In genomic region chr1:173016409-173016808, GRCh38 we compare ENCODE assay signal across 26 cellular contexts. TPM values are rescaled to one million over a fixed set of nuclear protein-coding genes. Genes with fewer than 3 reads are reported as not detected.
A peak's percentile ranks its signal among the peaks of the same experiment; 100 is the strongest.
DNase-seq lines count a peak whose midpoint lies in the region; ATAC-seq and TF ChIP-seq lines count a peak whose summit lies in the region.
"Had no signal": no experiment of that assay in that cellular context is flagged by ENCODE, and none has a peak within 500 bp of the region (broad histone marks: within the 10 kb centered on the region; RNA-seq: fewer than 3 reads in every experiment).

No MANE protein-coding gene starts in this region.

- H3K4me3 ChIP-seq in SK-N-MC (no peak overlapping the region), lower lobe of right lung (no peak overlapping the region)
- H3K4me3 ChIP-seq: K562, PC-9, SJSA1 had no signal

- no peak for TF ChIP-seq CTCF in lower lobe of right lung (IDR thresholded peaks at IDR 0.05)

- H3K36me3 ChIP-seq in SK-N-MC (ENCODE audit: insufficient read depth, low read length) = no peaks in the 10 kb centered on the region
- no peaks in the 10 kb centered on the region for H3K36me3 ChIP-seq in lower lobe of right lung
- H3K36me3 ChIP-seq: SJSA1 had no signal

- H3K4me1 ChIP-seq in lower lobe of right lung = no peaks in the 10 kb centered on the region

- H3K9me3 ChIP-seq in SK-N-MC (ENCODE audit: low read depth, low read length) (no peaks in the 10 kb centered on the region), lower lobe of right lung (no peaks in the 10 kb centered on the region)
- H3K9me3 ChIP-seq: SJSA1 had no signal

- ATAC-seq in lower lobe of right lung (no peak), HG02571 (IDR thresholded peaks at IDR 0.05; ENCODE audit: unreplicated experiment) (no peak)
- ATAC-seq: K562 had no signal

- no peaks in the 10 kb centered on the region for H3K27me3 ChIP-seq in lower lobe of right lung (ENCODE audit: low read depth)
- H3K27me3 ChIP-seq: SJSA1 had no signal

- intact Hi-C loops in lower lobe of right lung (cut with DNase I) = no loop called here

- H3K27ac ChIP-seq in SK-N-MC = no peak overlapping the region
- no peak overlapping the region for H3K27ac ChIP-seq in lower lobe of right lung
- H3K27ac ChIP-seq: 22Rv1, PC-9, SJSA1 had no signal

- no peak overlapping the region for H3K9ac ChIP-seq in SK-N-MC (ENCODE audit: insufficient read length)

- DNase-seq in DMS153 treated with DMSO at 0.1 percent for 48 hours (lab: John Stamatoyannopoulos, UW; ENCODE audit: unreplicated experiment) (peak; percentile 12), DMS153 (lab: John Stamatoyannopoulos, UW) (no peak), SK-N-MC (ENCODE audit: low read depth, low spot score) (peak; percentile 14), left kidney (ENCODE audit: low read depth, low spot score) (peak; percentile 7), lower lobe of right lung (no peak), inferior parietal cortex (ENCODE audit: extremely low spot score) (no peak)
- no peak for DNase-seq in activated CD4-positive, alpha-beta T cell treated with anti-CD3 and anti-CD28 coated beads, Interleukin-2, amount 50 U/mL, for 4 hours
- DNase-seq: ACHN; CD4-positive, alpha-beta T cell; COR-L47; DND-41; H7; NCI-H1105; NCI-H1436 treated with DMSO at 0.1 percent for 48 hours; NCI-H187 treated with DMSO at 0.1 percent for 48 hours; NCI-H446; NCI-H524 treated with DMSO at 0.1 percent for 48 hours; NCI-H774; NK-92 treated with Interleukin-12 subunit alpha and Interleukin-12 subunit beta, amount 100 ng/mL, for 24 hours; PC-9; Right ventricle myocardium superior; RPMI8226 had no signal

RNA-seq across cellular contexts. Expression of gene TNFSF18, which starts 34.3 kb away (rescaled TPM):
- total RNA-seq in lower lobe of right lung = 0.24 TPM
- total RNA-seq: CD4-positive, alpha-beta T cell; H7; K562; Right ventricle myocardium superior had no signal

Comparison
In these comparisons a context has a peak if more than half of its experiments do, and no peak if none do; other contexts are left out.
1. DNase-seq: peak in DMS153 treated with DMSO at 0.1 percent for 48 hours (single experiment), SK-N-MC (single experiment) and left kidney (single experiment); none in DMS153 (single experiment), lower lobe of right lung (single experiment), inferior parietal cortex (single experiment) and activated CD4-positive, alpha-beta T cell treated with anti-CD3 and anti-CD28 coated beads, Interleukin-2, amount 50 U/mL, for 4 hours (0 of 2).